8 cellular contexts compared by ENCODE assay signal in genomic region chr1:15360681-15361080, GRCh38.
"Had no signal": no experiment of that assay in that cellular context is flagged by ENCODE, and none has a peak within 500 bp of the region (broad histone marks: within the 10 kb centered on the region; RNA-seq: fewer than 3 reads in every experiment).

No MANE protein-coding gene starts in this region.

- H3K9me3 ChIP-seq: HAP-1 had no signal

- H3K9me3 Mint-ChIP-seq: HFFc6, IgD-negative memory B cell had no signal

- FAIRE-seq: HepG2 had no signal

- H3K36me3 ChIP-seq: HAP-1 had no signal

- H3K27ac ChIP-seq: HL-60 had no signal

- ATAC-seq: HCT116, HepG2 had no signal

- DNase-seq: GOT3, H7, HFFc6 had no signal

- H3K27ac Mint-ChIP-seq: HFFc6 had no signal

- H3K4me3 Mint-ChIP-seq: HFFc6, IgD-negative memory B cell had no signal

- H3K36me3 Mint-ChIP-seq: IgD-negative memory B cell had no signal

- H3K4me3 ChIP-seq: HAP-1 had no signal

- H3K4me1 ChIP-seq: HAP-1 had no signal
